ENCODE assay signal across 19 cellular contexts in the genomic region with DNA sequence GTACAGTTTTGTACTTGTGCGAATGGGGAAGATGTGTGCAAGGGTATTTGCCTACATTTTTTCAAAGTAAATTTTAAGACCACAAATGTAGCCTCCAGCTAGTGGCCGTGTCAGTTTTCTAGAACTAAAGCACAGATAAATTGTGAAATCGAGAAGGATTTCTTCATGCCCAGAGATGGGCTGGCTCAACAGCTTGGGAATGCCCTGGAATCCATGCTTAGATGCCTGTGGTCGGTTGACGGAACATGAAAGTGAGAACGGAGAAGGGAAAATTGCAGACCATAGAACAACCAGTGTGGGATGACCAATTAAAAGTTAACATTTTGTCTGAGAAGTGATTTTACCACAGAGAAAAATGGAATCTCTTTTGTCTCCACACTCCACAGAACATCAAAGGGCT.
DNase-seq lines count a peak whose midpoint lies in the region; TF ChIP-seq lines count a peak whose summit lies in the region.
"Had no signal": no experiment of that assay in that cellular context is flagged by ENCODE, and none has a peak within 500 bp of the region (broad histone marks: within the 10 kb centered on the region; RNA-seq: fewer than 3 reads in every experiment).

No MANE protein-coding gene starts in this region.

- no TSS peak for BruUV-seq in MCF 10A (replicated peaks; lab: Mats Ljungman, UMichigan)

- H3K36me3 Mint-ChIP-seq in MCF 10A (ENCODE audit: insufficient read depth, unreplicated experiment): no peaks in the 10 kb centered on the region
- H3K36me3 Mint-ChIP-seq: CD4-positive, CD25-positive, alpha-beta regulatory T cell had no signal

- H3K9me3 Mint-ChIP-seq in MCF 10A (ENCODE audit: unreplicated experiment): peaks cover 15% of the 10 kb centered on the region
- H3K9me3 Mint-ChIP-seq: H9 had no signal

- POLR2A ChIA-PET in MCF 10A (lab: Yijun Ruan, JAX): no interaction called here

- no peaks in the 10 kb centered on the region for H3K4me1 Mint-ChIP-seq in MCF 10A (ENCODE audit: insufficient read depth, unreplicated experiment)
- H3K4me1 Mint-ChIP-seq: CD4-positive, CD25-positive, alpha-beta regulatory T cell; CD8-positive, alpha-beta memory T cell; H9 had no signal

- intact Hi-C loops in MCF 10A (cut with micrococcal nuclease): no loop called here

- no peak overlapping the region for H3K27ac Mint-ChIP-seq in MCF 10A (ENCODE audit: low read depth, unreplicated experiment)
- H3K27ac Mint-ChIP-seq: CD4-positive, CD25-positive, alpha-beta regulatory T cell; CD8-positive, alpha-beta memory T cell; H9 had no signal

- H3K27me3 Mint-ChIP-seq in MCF 10A (ENCODE audit: insufficient read depth, unreplicated experiment): no peaks in the 10 kb centered on the region
- H3K27me3 Mint-ChIP-seq: CD4-positive, CD25-positive, alpha-beta regulatory T cell; CD8-positive, alpha-beta memory T cell had no signal

- no peak overlapping the region for H3K4me3 Mint-ChIP-seq in MCF 10A (ENCODE audit: unreplicated experiment)
- H3K4me3 Mint-ChIP-seq: CD4-positive, CD25-positive, alpha-beta regulatory T cell; CD8-positive, alpha-beta memory T cell; H9 had no signal

- TF ChIP-seq CTCF in MCF 10A (IDR thresholded peaks at IDR 0.05; ENCODE audit: unreplicated experiment): no peak

- DNase-seq in SW480 (ENCODE audit: low spot score): peak; percentile 1
- DNase-seq in MCF 10A (ENCODE audit: unreplicated experiment): peak; percentile 41
- DNase-seq in foreskin melanocyte: peak; percentile 23
- no peak for DNase-seq in KG1 (lab: John Stamatoyannopoulos, UW)
- DNase-seq in MV-4-11 (lab: John Stamatoyannopoulos, UW): no peak
- DNase-seq in epidermal melanocyte (ENCODE audit: insufficient read length, low spot score): no peak
- DNase-seq in GM03348 (ENCODE audit: low spot score): no peak
- DNase-seq: ACHN; BE2C; C1 segment of cervical spinal cord; CD4-positive, CD25-positive, alpha-beta regulatory T cell; CD8-positive, alpha-beta memory T cell; COR-L47; DMS 273 treated with DMSO at 0.1 percent for 48 hours; DMS53; DND-41; EL; GOT3; H9 had no signal

- CTCF ChIA-PET in MCF 10A (lab: Yijun Ruan, JAX): interaction anchor here (1.0 kb wide), 1 partner anchor 11 kb away, joined by 3 read pairs; no protein-coding TSS in a partner anchor

Comparison
In these comparisons a context has a peak if more than half of its experiments do, and no peak if none do; other contexts are left out.
1. DNase-seq: peak in SW480 (single experiment), MCF 10A (single experiment) and foreskin melanocyte (single experiment); none in KG1 (single experiment), MV-4-11 (single experiment), epidermal melanocyte (single experiment) and GM03348 (single experiment).